In genomic region chr22:45754822-45755221, GRCh38 we compare ENCODE assay signal across 14 cellular contexts.
"Had no signal": no experiment of that assay in that cellular context is flagged by ENCODE, and none has a peak within 500 bp of the region (broad histone marks: within the 10 kb centered on the region; RNA-seq: fewer than 3 reads in every experiment).

No MANE protein-coding gene starts in this region.

- H3K9me3 ChIP-seq: ascending aorta, thoracic aorta had no signal

- H3K4me1 Mint-ChIP-seq: activated naive CD8-positive, alpha-beta T cell treated with anti-CD3 and anti-CD28 coated beads, Interleukin-2, amount 50 U/mL, for 24 hours had no signal

- H3K4me3 ChIP-seq: ascending aorta, thoracic aorta had no signal

- H3K27ac Mint-ChIP-seq: activated naive CD4-positive, alpha-beta T cell treated with anti-CD3 and anti-CD28 coated beads for 36 hours; activated naive CD8-positive, alpha-beta T cell treated with anti-CD3 and anti-CD28 coated beads, Interleukin-2, amount 50 U/mL, for 24 hours; activated T-helper 2 cell treated with anti-CD3 and anti-CD28 coated beads, Interferon-gamma antibody, Interleukin-2, Interleukin-4, amounts not matched to agents 10 μg/mL and 5 μg/mL and 100 μg/mL, durations not matched to agents 14 hours and 24 hours and 36 hours; progenitor cell of endocrine pancreas had no signal

- H3K27me3 Mint-ChIP-seq: activated naive CD8-positive, alpha-beta T cell treated with anti-CD3 and anti-CD28 coated beads, Interleukin-2, amount 50 U/mL, for 24 hours; progenitor cell of endocrine pancreas had no signal

- ATAC-seq: activated CD4-positive, CD25-positive, alpha-beta regulatory T cell treated with anti-CD3 and anti-CD28 coated beads, Interleukin-2, amount 50 U/mL, for 24 hours; activated naive CD8-positive, alpha-beta T cell treated with anti-CD3 and anti-CD28 coated beads, Interleukin-2, amount 50 U/mL, for 24 hours; sciatic nerve had no signal

- H3K36me3 ChIP-seq: thoracic aorta had no signal

- H3K9me3 Mint-ChIP-seq: activated naive CD4-positive, alpha-beta T cell treated with anti-CD3 and anti-CD28 coated beads for 36 hours; activated naive CD8-positive, alpha-beta T cell treated with anti-CD3 and anti-CD28 coated beads, Interleukin-2, amount 50 U/mL, for 24 hours; activated T-helper 2 cell treated with anti-CD3 and anti-CD28 coated beads, Interferon-gamma antibody, Interleukin-2, Interleukin-4, amounts not matched to agents 10 μg/mL and 5 μg/mL and 100 μg/mL, durations not matched to agents 14 hours and 24 hours and 36 hours; nephron had no signal

- DNase-seq: activated naive CD4-positive, alpha-beta T cell treated with anti-CD3 and anti-CD28 coated beads for 36 hours; activated naive CD8-positive, alpha-beta T cell treated with anti-CD3 and anti-CD28 coated beads, Interleukin-2, amount 50 U/mL, for 24 hours; activated T-cell treated with anti-CD3 and anti-CD28 coated beads, Interleukin-2, amount 50 U/mL, for 1 hour; erythroblast; hippocampal formation; kidney; stimulated activated CD4-positive, alpha-beta T cell treated with anti-CD3 and anti-CD28 coated beads, Interleukin-1b, Interleukin-23, amount 100 ng/mL, for 48 hours had no signal

- H3K4me3 Mint-ChIP-seq: activated naive CD4-positive, alpha-beta T cell treated with anti-CD3 and anti-CD28 coated beads for 36 hours; activated naive CD8-positive, alpha-beta T cell treated with anti-CD3 and anti-CD28 coated beads, Interleukin-2, amount 50 U/mL, for 24 hours; nephron had no signal

- H3K27me3 ChIP-seq: ascending aorta had no signal
